ENCODE assay signal across 12 cellular contexts in the genomic region with DNA sequence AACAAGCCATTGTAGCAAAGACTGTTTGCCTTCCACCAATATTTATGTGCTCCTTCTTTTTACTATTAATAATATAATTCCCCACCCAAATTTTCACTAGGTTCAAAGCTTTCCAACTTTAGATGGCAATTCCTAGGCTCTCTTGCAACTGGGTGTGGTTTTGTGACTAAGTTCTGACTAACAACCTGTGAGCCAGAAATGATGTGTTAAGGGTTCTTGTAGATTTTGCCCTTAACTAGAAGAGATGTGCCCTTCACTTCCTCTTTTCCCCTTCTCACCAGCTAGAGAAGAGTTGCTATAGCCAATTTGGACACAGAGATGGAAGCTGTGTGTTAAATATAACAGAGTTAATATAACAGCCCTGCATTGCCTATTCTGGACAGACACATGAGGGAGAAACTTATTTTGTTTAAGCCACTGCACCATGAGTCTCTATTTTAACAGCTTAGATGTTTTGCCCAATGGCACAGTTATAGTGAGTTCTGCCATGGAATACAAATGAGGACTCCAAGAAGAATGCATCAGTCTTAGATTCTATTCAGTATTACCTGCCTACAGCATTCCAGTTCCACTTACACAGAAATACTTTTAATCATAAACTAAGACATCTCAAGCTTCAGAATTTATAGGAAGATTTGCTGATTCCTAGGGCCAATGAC.
A peak's percentile ranks its signal among the peaks of the same experiment; 100 is the strongest.
DNase-seq lines count a peak whose midpoint lies in the region; TF ChIP-seq lines count a peak whose summit lies in the region.
"Had no signal": no experiment of that assay in that cellular context is flagged by ENCODE, and none has a peak within 500 bp of the region (broad histone marks: within the 10 kb centered on the region; RNA-seq: fewer than 3 reads in every experiment).

No MANE protein-coding gene starts in this region.

- no peaks in the 10 kb centered on the region for H3K79me2 ChIP-seq in neural progenitor cell (ENCODE audit: low read depth)

- H3K27me3 ChIP-seq in colonic mucosa (no peaks in the 10 kb centered on the region), neural progenitor cell (no peaks in the 10 kb centered on the region)
- H3K27me3 ChIP-seq: uterus had no signal

- no peak overlapping the region for H3K4me3 ChIP-seq in fibroblast of the aortic adventitia (ENCODE audit: low read depth, low read length)
- no peak overlapping the region for H3K4me3 ChIP-seq in colonic mucosa
- H3K4me3 ChIP-seq in neural progenitor cell = no peak overlapping the region
- H3K4me3 ChIP-seq: uterus had no signal

- no peaks in the 10 kb centered on the region for H3K36me3 Mint-ChIP-seq in HFFc6 (ENCODE audit: low read depth)
- H3K36me3 Mint-ChIP-seq in neural progenitor cell = no peaks in the 10 kb centered on the region

- H3K4me1 ChIP-seq in colonic mucosa = no peaks in the 10 kb centered on the region
- no peaks in the 10 kb centered on the region for H3K4me1 ChIP-seq in neural progenitor cell
- H3K4me1 ChIP-seq: uterus had no signal

- no peak overlapping the region for H2AFZ ChIP-seq in neural progenitor cell (replicated peaks)

- DNase-seq in CD1c-positive myeloid dendritic cell (ENCODE audit: extremely low spot score) (peak; percentile 58), HFFc6 (peak; percentile 53), RPMI7951 (ENCODE audit: low read depth) (peak; percentile 70), fibroblast of the aortic adventitia (ENCODE audit: low read depth) (peak; percentile 76), colonic mucosa (no peak), neural progenitor cell (ENCODE audit: low spot score) (no peak), GM13977 (ENCODE audit: low spot score) (no peak)
- no peak for DNase-seq in activated CD8-positive, alpha-beta memory T cell treated with anti-CD3 and anti-CD28 coated beads, Interleukin-2, amount 50 U/mL, for 4 hours
- DNase-seq: dermis blood vessel endothelial cell, H7, NCI-H2171 treated with DMSO at 0.1 percent for 48 hours, uterus had no signal

- TF ChIP-seq CTCF in HFFc6 (IDR thresholded peaks at IDR 0.05) (no peak), fibroblast of the aortic adventitia (IDR thresholded peaks at IDR 0.05; ENCODE audit: insufficient read depth, low read length) (no peak), colonic mucosa (IDR thresholded peaks at IDR 0.05) (no peak), neural progenitor cell (IDR thresholded peaks at IDR 0.05) (no peak), GM13977 (IDR thresholded peaks at IDR 0.05; ENCODE audit: extremely low read depth, insufficient read depth, missing control alignments) (no peak)

- H3K4me3 Mint-ChIP-seq in HFFc6 = no peak overlapping the region
- H3K4me3 Mint-ChIP-seq in neural progenitor cell = no peak overlapping the region

- H3K27ac Mint-ChIP-seq in HFFc6 = peak overlapping the region; percentile 46
- H3K27ac Mint-ChIP-seq in neural progenitor cell = no peak overlapping the region

- H3K27me3 Mint-ChIP-seq in HFFc6 (ENCODE audit: insufficient read depth) (no peaks in the 10 kb centered on the region), neural progenitor cell (ENCODE audit: insufficient read depth, low read depth) (no peaks in the 10 kb centered on the region)

- H3K36me3 ChIP-seq in colonic mucosa = no peaks in the 10 kb centered on the region
- no peaks in the 10 kb centered on the region for H3K36me3 ChIP-seq in neural progenitor cell
- H3K36me3 ChIP-seq: uterus had no signal

- peaks cover 60% of the 10 kb centered on the region for H3K4me1 Mint-ChIP-seq in HFFc6 (ENCODE audit: low read depth)
- no peaks in the 10 kb centered on the region for H3K4me1 Mint-ChIP-seq in neural progenitor cell

- H3K9me3 Mint-ChIP-seq in HFFc6 = no peaks in the 10 kb centered on the region
- no peaks in the 10 kb centered on the region for H3K9me3 Mint-ChIP-seq in neural progenitor cell

- no peak overlapping the region for H3K9ac ChIP-seq in colonic mucosa (ENCODE audit: low read depth in 2 of 2, low read length in 2 of 2)
- H3K9ac ChIP-seq in neural progenitor cell = no peak overlapping the region

- H3F3A ChIP-seq in neural progenitor cell (ENCODE audit: low read depth) = no peaks in the 10 kb centered on the region

- no peaks in the 10 kb centered on the region for H3K9me3 ChIP-seq in colonic mucosa
- H3K9me3 ChIP-seq in neural progenitor cell (ENCODE audit: low read depth) = no peaks in the 10 kb centered on the region
- H3K9me3 ChIP-seq: uterus had no signal

- H4K20me1 ChIP-seq in neural progenitor cell (ENCODE audit: low read depth) = no peaks in the 10 kb centered on the region

- in situ Hi-C loops in GM13977 (cut with MboI; ENCODE audit: low pct_unique_long_range_greater_than_20kb, low sequenced_read_pairs, unreplicated experiment) = no loop called here

- no peak overlapping the region for H3K27ac ChIP-seq in colonic mucosa
- no peak overlapping the region for H3K27ac ChIP-seq in neural progenitor cell
- H3K27ac ChIP-seq: uterus had no signal

- intact Hi-C loops in colonic mucosa (cut with DNase I) = no loop called here

- H3K4me2 ChIP-seq in neural progenitor cell = no peak overlapping the region

Comparison
In these comparisons a context has a peak if more than half of its experiments do, and no peak if none do; other contexts are left out.
1. DNase-seq: peak in CD1c-positive myeloid dendritic cell (single experiment), HFFc6 (single experiment), RPMI7951 (single experiment) and fibroblast of the aortic adventitia (single experiment); none in colonic mucosa (single experiment), neural progenitor cell (single experiment), activated CD8-positive, alpha-beta memory T cell treated with anti-CD3 and anti-CD28 coated beads, Interleukin-2, amount 50 U/mL, for 4 hours (single experiment) and GM13977 (single experiment).